ENCODE assay signal across 12 cellular contexts in genomic region chr13:110528371-110528770, GRCh38. TPM values are rescaled to one million over a fixed set of nuclear protein-coding genes. Genes with fewer than 3 reads are reported as not detected.
DNase-seq lines count a peak whose midpoint lies in the region; ATAC-seq and TF ChIP-seq lines count a peak whose summit lies in the region.
"Had no signal": no experiment of that assay in that cellular context is flagged by ENCODE, and none has a peak within 500 bp of the region (broad histone marks: within the 10 kb centered on the region; RNA-seq: fewer than 3 reads in every experiment).

No MANE protein-coding gene starts in this region.

- no peaks in the 10 kb centered on the region for H3K9me3 ChIP-seq in Peyer's patch

- ATAC-seq in sciatic nerve (peak; percentile 57), GM21529 (IDR thresholded peaks at IDR 0.05; ENCODE audit: unreplicated experiment) (no peak)

- intact Hi-C loops in sciatic nerve (cut with DNase I): no loop called here

- peak overlapping the region in 3 of 4 donors; percentile 67 to 93 (median 83) for H3K27ac ChIP-seq in Peyer's patch
- H3K27ac ChIP-seq: WERI-Rb-1 had no signal

- peak; percentile 63 for DNase-seq in GF-D8 (lab: John Stamatoyannopoulos, UW)
- no peak for DNase-seq in Peyer's patch
- DNase-seq in fibroblast of peridontal ligament (ENCODE audit: extremely low read depth): peak; percentile 38
- no peak for DNase-seq in sciatic nerve (ENCODE audit: low spot score)
- DNase-seq in activated CD4-positive, CD25-positive, alpha-beta regulatory T cell treated with anti-CD3 and anti-CD28 coated beads, Interleukin-2, amount 50 U/mL, for 72 hours: no peak
- DNase-seq in HuH-7.5 (ENCODE audit: low spot score): no peak
- no peak for DNase-seq in activated naive CD4-positive, alpha-beta T cell (lab: John Stamatoyannopoulos, UW)
- DNase-seq: activated T-cell treated with anti-CD3 and anti-CD28 coated beads, Interleukin-2, amount 50 U/mL, for 48 hours; C1 segment of cervical spinal cord; NCI-H187 treated with DMSO at 0.1 percent for 48 hours; WERI-Rb-1 had no signal

- peaks cover 0 to 6% (median 0%) of the 10 kb centered on the region in 3 donors for H3K36me3 ChIP-seq in Peyer's patch
- H3K36me3 ChIP-seq: WERI-Rb-1 had no signal

- TF ChIP-seq POLR2A in Peyer's patch (IDR thresholded peaks at IDR 0.05): no peak

- no peak overlapping the region for H3K4me3 ChIP-seq in Peyer's patch

- peaks cover 7 to 55% (median 16%) of the 10 kb centered on the region in 4 donors for H3K4me1 ChIP-seq in Peyer's patch

- H3K27me3 ChIP-seq in Peyer's patch: no peaks in the 10 kb centered on the region

- no peak for TF ChIP-seq CTCF in Peyer's patch (IDR thresholded peaks at IDR 0.05)

RNA-seq across cellular contexts. Expression of gene RAB20, which starts 33.2 kb away (rescaled TPM):
- total RNA-seq in Peyer's patch (10 to 100 TPM; 15.7 to 69.1 (median 62.2) TPM), sciatic nerve (23.8 TPM)

Comparison
In these comparisons a context has a peak if more than half of its experiments do, and no peak if none do; other contexts are left out.
1. DNase-seq: peak in GF-D8 (single experiment) and fibroblast of peridontal ligament (single experiment); none in Peyer's patch (0 of 3), sciatic nerve (single experiment), activated CD4-positive, CD25-positive, alpha-beta regulatory T cell treated with anti-CD3 and anti-CD28 coated beads, Interleukin-2, amount 50 U/mL, for 72 hours (single experiment), HuH-7.5 (single experiment) and activated naive CD4-positive, alpha-beta T cell (0 of 4).